Comparison of ENCODE assay signal across 16 cellular contexts in the genomic region with DNA sequence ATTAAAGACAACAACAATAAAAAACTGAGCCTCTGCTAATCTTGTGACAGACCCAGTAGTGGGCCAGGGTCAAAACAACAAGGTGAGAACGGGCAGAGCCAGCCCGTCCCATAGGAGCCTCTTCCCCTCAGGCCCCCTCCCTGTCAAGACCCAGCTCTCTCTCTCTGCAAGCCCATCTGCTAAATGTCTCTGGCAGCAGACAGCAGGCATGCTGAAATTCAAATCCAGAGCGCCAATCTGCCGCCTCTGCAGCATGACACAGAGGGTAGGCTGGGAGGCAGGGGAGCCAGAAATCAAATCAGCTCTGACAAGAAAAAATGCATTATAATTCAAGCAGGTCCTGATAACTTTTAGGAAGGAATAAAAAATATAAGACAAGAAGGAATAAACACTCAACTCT. TPM values are rescaled to one million over a fixed set of nuclear protein-coding genes. Genes with fewer than 3 reads are reported as not detected.
DNase-seq lines count a peak whose midpoint lies in the region; FAIRE-seq and TF ChIP-seq lines count a peak whose summit lies in the region.
"Had no signal": no experiment of that assay in that cellular context is flagged by ENCODE, and none has a peak within 500 bp of the region (broad histone marks: within the 10 kb centered on the region; RNA-seq: fewer than 3 reads in every experiment).

No MANE protein-coding gene starts in this region.

- H3K9me3 Mint-ChIP-seq in Caco-2 (ENCODE audit: unreplicated experiment) = no peaks in the 10 kb centered on the region
- H3K9me3 Mint-ChIP-seq: activated naive CD8-positive, alpha-beta T cell treated with anti-CD3 and anti-CD28 coated beads, Interleukin-2, amount 10 ng/mL, durations not matched to agents 7 days and 5 days; stimulated activated naive B cell treated with anti-CD40 and anti-IgM and Interleukin-4, amounts not matched to agents 10 μg/mL and 1 μg/mL and 100 μg/mL, for 72 hours had no signal

- H3K27me3 ChIP-seq in Caco-2 (replicated peaks; ENCODE audit: control insufficient read depth, insufficient read depth, low read length) = no peaks in the 10 kb centered on the region
- H3K27me3 ChIP-seq: colonic mucosa, esophagus squamous epithelium had no signal

- no peak for TF ChIP-seq CTCF in fibroblast of villous mesenchyme (IDR thresholded peaks at IDR 0.05; ENCODE audit: insufficient read depth, low read depth, low read length)
- no peak for TF ChIP-seq CTCF in Caco-2 (IDR thresholded peaks at IDR 0.05; ENCODE audit: insufficient read depth in 1 of 2, low read depth in 1 of 2, low read length in 1 of 2, severe bottlenecking in 1 of 2, unreplicated experiment in 1 of 2)

- intact Hi-C loops in posterior cingulate gyrus (cut with DNase I) (no loop called here), Caco-2 (cut with micrococcal nuclease; ENCODE audit: unreplicated experiment) (no loop called here)

- CTCF ChIA-PET in Caco-2 (lab: Charles Lee) = interaction anchor here (0.7 kb wide), 1 partner anchor 49 kb away, joined by 3 read pairs; no protein-coding TSS in a partner anchor

- H3K9me3 ChIP-seq in Caco-2 = no peaks in the 10 kb centered on the region
- H3K9me3 ChIP-seq: colonic mucosa, esophagus squamous epithelium had no signal

- no peak overlapping the region for H3K4me3 ChIP-seq in fibroblast of villous mesenchyme (ENCODE audit: low read depth, low read length)
- no peak overlapping the region for H3K4me3 ChIP-seq in Caco-2 (ENCODE audit: low read depth, low read length)
- H3K4me3 ChIP-seq: colonic mucosa, esophagus squamous epithelium had no signal

- POLR2A ChIA-PET in Caco-2 (lab: Charles Lee) = no interaction called here

- no peak for FAIRE-seq in frontal cortex (lab: Jason Lieb, UNC)

- no TSS peak for BruUV-seq in Caco-2 (replicated peaks; lab: Mats Ljungman, UMichigan)

- H3K27me3 Mint-ChIP-seq in Caco-2 (ENCODE audit: insufficient read depth, unreplicated experiment) = no peaks in the 10 kb centered on the region
- H3K27me3 Mint-ChIP-seq: activated naive CD8-positive, alpha-beta T cell treated with anti-CD3 and anti-CD28 coated beads, Interleukin-2, amount 10 ng/mL, durations not matched to agents 7 days and 5 days; stimulated activated naive B cell treated with anti-CD40 and anti-IgM and Interleukin-4, amounts not matched to agents 10 μg/mL and 1 μg/mL and 100 μg/mL, for 72 hours had no signal

- peaks cover 26% of the 10 kb centered on the region for H3K4me1 ChIP-seq in Caco-2

- H3K4me3 Mint-ChIP-seq in Caco-2 (ENCODE audit: unreplicated experiment) = no peak overlapping the region
- H3K4me3 Mint-ChIP-seq: activated naive CD8-positive, alpha-beta T cell treated with anti-CD3 and anti-CD28 coated beads, Interleukin-2, amount 10 ng/mL, durations not matched to agents 7 days and 5 days; B cell; stimulated activated naive B cell treated with anti-CD40 and anti-IgM and Interleukin-4, amounts not matched to agents 10 μg/mL and 1 μg/mL and 100 μg/mL, for 72 hours had no signal

- H3K36me3 Mint-ChIP-seq in Caco-2 (ENCODE audit: insufficient read depth, unreplicated experiment) = peaks cover 5% of the 10 kb centered on the region
- H3K36me3 Mint-ChIP-seq: activated naive CD8-positive, alpha-beta T cell treated with anti-CD3 and anti-CD28 coated beads, Interleukin-2, amount 10 ng/mL, durations not matched to agents 7 days and 5 days; stimulated activated naive B cell treated with anti-CD40 and anti-IgM and Interleukin-4, amounts not matched to agents 10 μg/mL and 1 μg/mL and 100 μg/mL, for 72 hours had no signal

- H3K27ac Mint-ChIP-seq in Caco-2 (ENCODE audit: unreplicated experiment) = no peak overlapping the region
- H3K27ac Mint-ChIP-seq: activated naive CD8-positive, alpha-beta T cell treated with anti-CD3 and anti-CD28 coated beads, Interleukin-2, amount 10 ng/mL, durations not matched to agents 7 days and 5 days; B cell; stimulated activated naive B cell treated with anti-CD40 and anti-IgM and Interleukin-4, amounts not matched to agents 10 μg/mL and 1 μg/mL and 100 μg/mL, for 72 hours had no signal

- DNase-seq in DMS 273 treated with DMSO at 0.1 percent for 48 hours (lab: John Stamatoyannopoulos, UW) = peak; percentile 77
- DNase-seq in NCI-H446 treated with DMSO at 0.1 percent for 48 hours (lab: John Stamatoyannopoulos, UW) = peak; percentile 70
- DNase-seq in fibroblast of villous mesenchyme (ENCODE audit: low read depth) = peak; percentile 30
- peak in 6 of 10 donors; percentile 25 to 92 (median 74) for DNase-seq in posterior cingulate gyrus
- no peak for DNase-seq in amygdala (lab: John Stamatoyannopoulos, UW)
- DNase-seq in frontal cortex (ENCODE audit: low spot score in 2 of 2) = no peak
- DNase-seq in SKM-1 treated with dmso at 0.1 percent for 144 hours (lab: John Stamatoyannopoulos, UW; ENCODE audit: unreplicated experiment) = no peak
- no peak for DNase-seq in Caco-2
- DNase-seq: activated naive CD8-positive, alpha-beta T cell treated with anti-CD3 and anti-CD28 coated beads, Interleukin-2, amount 10 ng/mL, durations not matched to agents 7 days and 5 days; colonic mucosa; esophagus squamous epithelium; NCI-H2227 treated with DMSO at 0.1 percent for 48 hours; stimulated activated CD4-positive, alpha-beta T cell treated with anti-CD3 and anti-CD28 coated beads, Interleukin-4, amount 100 ng/mL, for 1 hour; stimulated activated naive B cell treated with anti-CD40 and anti-IgM and Interleukin-4, amounts not matched to agents 10 μg/mL and 1 μg/mL and 100 μg/mL, for 72 hours had no signal

- no peaks in the 10 kb centered on the region for H3K36me3 ChIP-seq in Caco-2 (ENCODE audit: control insufficient read depth, insufficient read depth, low read length)
- H3K36me3 ChIP-seq: colonic mucosa, esophagus squamous epithelium had no signal

- H3K4me1 Mint-ChIP-seq in Caco-2 (ENCODE audit: low read depth, unreplicated experiment) = peaks cover 15% of the 10 kb centered on the region
- H3K4me1 Mint-ChIP-seq: B cell; stimulated activated naive B cell treated with anti-CD40 and anti-IgM and Interleukin-4, amounts not matched to agents 10 μg/mL and 1 μg/mL and 100 μg/mL, for 72 hours had no signal

RNA-seq across cellular contexts. Expression of gene METTL24, which starts 26.3 kb away (rescaled TPM):
- total RNA-seq in fibroblast of villous mesenchyme (0.32 TPM in 1 of 2 replicates, not detected in the other), frontal cortex (2.0 TPM), Caco-2 (2022) (0.28 TPM in 1 of 2 replicates, not detected in the other)
- total RNA-seq: B cell, pulmonary artery endothelial cell had no signal

Comparison
In these comparisons a context has a peak if more than half of its experiments do, and no peak if none do; other contexts are left out.
1. DNase-seq: peak in DMS 273 treated with DMSO at 0.1 percent for 48 hours (single experiment), NCI-H446 treated with DMSO at 0.1 percent for 48 hours (single experiment), fibroblast of villous mesenchyme (single experiment) and posterior cingulate gyrus (6 of 10); none in amygdala (0 of 56), frontal cortex (0 of 2), SKM-1 treated with dmso at 0.1 percent for 144 hours (single experiment) and Caco-2 (0 of 2).